Comparison of ENCODE assay signal across 18 cellular contexts in the genomic region with DNA sequence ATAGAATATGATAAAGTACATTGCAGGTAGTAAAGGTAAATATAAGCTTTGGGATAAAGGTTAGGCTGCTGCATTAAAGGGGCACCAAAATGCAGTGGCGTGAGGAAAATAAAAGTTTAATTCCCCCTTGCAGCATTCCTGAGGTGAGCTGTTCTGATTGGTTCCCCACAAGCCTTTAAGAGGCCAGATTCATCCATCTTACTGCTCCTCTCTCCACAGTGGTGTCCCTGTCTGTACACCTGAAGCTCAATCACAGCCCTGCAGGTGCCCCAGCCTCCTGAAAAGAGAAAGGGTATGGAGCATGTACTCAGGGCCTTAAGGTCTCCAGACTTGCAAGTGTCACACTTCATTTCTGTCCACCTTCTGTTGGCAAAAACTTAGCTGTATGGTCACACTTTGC. TPM values are rescaled to one million over a fixed set of nuclear protein-coding genes. Genes with fewer than 3 reads are reported as not detected.
DNase-seq lines count a peak whose midpoint lies in the region; ATAC-seq and TF ChIP-seq lines count a peak whose summit lies in the region.
"Had no signal": no experiment of that assay in that cellular context is flagged by ENCODE, and none has a peak within 500 bp of the region (broad histone marks: within the 10 kb centered on the region; RNA-seq: fewer than 3 reads in every experiment).

No MANE protein-coding gene starts in this region.

- H3K14ac ChIP-seq in mesenchymal stem cell (ENCODE audit: low read length in 2 of 2) = peak overlapping the region in 1 of 2 experiments; percentile 1

- TF ChIP-seq CTCF in PC-3 (conservative IDR thresholded peaks at IDR 0.05; ENCODE audit: low read depth, low read length) (no peak), mammary epithelial cell (conservative IDR thresholded peaks at IDR 0.05 in 1 of 2, IDR thresholded peaks at IDR 0.05 in 1 of 2; ENCODE audit: extremely low read depth in 1 of 2, insufficient read depth in 1 of 2, low read depth in 1 of 2, low read length in 2 of 2) (no peak), tibial nerve (IDR thresholded peaks at IDR 0.05) (no peak)

- H3K36me3 ChIP-seq in PC-3 (ENCODE audit: low read depth, low read length) = no peaks in the 10 kb centered on the region
- peaks cover 8% of the 10 kb centered on the region for H3K36me3 ChIP-seq in mammary epithelial cell (ENCODE audit: insufficient read depth, low read length)
- peaks cover 7 to 35% of the 10 kb centered on the region in 2 experiments for H3K36me3 ChIP-seq in mesenchymal stem cell (ENCODE audit: control insufficient read depth in 1 of 2, insufficient read depth in 2 of 2, low read depth in 1 of 2, low read length in 2 of 2)
- H3K36me3 ChIP-seq in tibial nerve = peaks cover 0 to 23% (median 0%) of the 10 kb centered on the region in 3 donors

- H3K4me1 ChIP-seq in PC-3 (ENCODE audit: insufficient read depth, low read length) (peaks cover 30% of the 10 kb centered on the region), mammary epithelial cell (ENCODE audit: insufficient read depth, low read length) (peaks cover 20% of the 10 kb centered on the region), mesenchymal stem cell (ENCODE audit: control insufficient read depth, insufficient read depth, low read depth, low read length) (peaks cover 2% of the 10 kb centered on the region), tibial nerve (peaks cover 0 to 43% (median 16%) of the 10 kb centered on the region in 4 donors)
- H3K4me1 ChIP-seq: Caco-2 had no signal

- peak overlapping the region in 1 of 2 experiments; percentile 59 for H2BK12ac ChIP-seq in mesenchymal stem cell (ENCODE audit: low read length in 2 of 2)

- no peaks in the 10 kb centered on the region for H4K20me1 ChIP-seq in PC-3 (ENCODE audit: low read length)
- H4K20me1 ChIP-seq in mammary epithelial cell (ENCODE audit: insufficient read depth, low read length) = no peaks in the 10 kb centered on the region

- H3K27ac ChIP-seq in PC-3 (ENCODE audit: low read length) (peak overlapping the region; percentile 30; the same call in 1 of the 2 replicates), mammary epithelial cell (ENCODE audit: insufficient read depth, low read depth, low read length) (no peak overlapping the region), mesenchymal stem cell (ENCODE audit: low read length, poor library complexity, severe bottlenecking) (no peak overlapping the region), tibial nerve (peak overlapping the region in 3 of 4 donors; percentile 51 to 86 (median 61))

- peak overlapping the region; percentile 53 for H2BK15ac ChIP-seq in mesenchymal stem cell (ENCODE audit: low read depth, poor library complexity, severe bottlenecking)

- 92% methylated on average over 1 of the region's 1 CpG for WGBS in mammary epithelial cell (ENCODE audit: low coverage, missing lambda C conversion rate)
- 78% methylated on average over 1 of the region's 1 CpG for WGBS in mesenchymal stem cell
- 73 to 89% methylated on average over 1 of the region's 1 CpG for WGBS in tibial nerve, 2 donors

- H3K4ac ChIP-seq in mesenchymal stem cell (ENCODE audit: low read depth in 1 of 2, low read length in 2 of 2) = peak overlapping the region in 1 of 2 experiments; percentile 49

- H3K4me2 ChIP-seq in PC-3 (ENCODE audit: low read length) = peak overlapping the region; percentile 53
- no peak overlapping the region for H3K4me2 ChIP-seq in mammary epithelial cell (ENCODE audit: insufficient read depth, low read depth, low read length)
- H3K4me2 ChIP-seq in mesenchymal stem cell (ENCODE audit: low read length, poor library complexity, severe bottlenecking) = no peak overlapping the region

- no peak overlapping the region for H2BK120ac ChIP-seq in mesenchymal stem cell (ENCODE audit: low read depth, low read length)

- no peak for TF ChIP-seq POLR2A in tibial nerve (IDR thresholded peaks at IDR 0.05)

- CTCF ChIA-PET in PC-3 (lab: Charles Lee) = no interaction called here
- CTCF ChIA-PET in mammary epithelial cell (lab: Charles Lee; ENCODE audit: low non-redundant PET) = no interaction called here

- H3K27me3 ChIP-seq in PC-3 (ENCODE audit: low read length) (no peaks in the 10 kb centered on the region), mammary epithelial cell (ENCODE audit: insufficient read depth, low read length) (no peaks in the 10 kb centered on the region), mesenchymal stem cell (ENCODE audit: control insufficient read depth in 1 of 2, insufficient read depth in 1 of 2, low read length in 2 of 2) (no peaks in the 10 kb centered on the region), tibial nerve (no peaks in the 10 kb centered on the region)

- DNase-seq in PC-3 (no peak), mammary epithelial cell (no peak), mesenchymal stem cell (no peak), tibial nerve (ENCODE audit: low spot score in 2 of 2) (no peak), cardiac septum (ENCODE audit: low spot score) (no peak), NCI-H1105 treated with DMSO at 0.1 percent for 48 hours (lab: John Stamatoyannopoulos, UW) (no peak), NCI-H2171 treated with DMSO at 0.1 percent for 48 hours (lab: John Stamatoyannopoulos, UW) (no peak)
- no peak for DNase-seq in stimulated activated naive CD4-positive, alpha-beta T cell treated with Interleukin-2 at 50 U/mL for 16 hours (lab: John Stamatoyannopoulos, UW)
- DNase-seq: activated CD8-positive, alpha-beta T cell treated with anti-CD3 and anti-CD28 coated beads, Interleukin-2, amount 10 ng/mL, durations not matched to agents 7 days and 5 days; activated naive CD8-positive, alpha-beta T cell treated with anti-CD3 and anti-CD28 coated beads, Interleukin-2, amount 10 ng/mL, durations not matched to agents 7 days and 5 days; activated T-cell treated with anti-CD3 and anti-CD28 coated beads, Interleukin-2, amount 50 U/mL, for 72 hours; Caco-2; hypothalamus; kidney glomerular epithelial cell; NCI-H187 treated with DMSO at 0.1 percent for 48 hours; retina; stimulated activated naive CD8-positive, alpha-beta T cell treated with anti-CD3 and anti-CD28 coated beads, Interleukin-15, Interleukin-2, amounts not matched to agents 100 U/mL and 50 U/mL, for 24 hours had no signal

- TF ChIP-seq EP300 in tibial nerve (IDR thresholded peaks at IDR 0.05) = no peak

- peak; percentile 53 for ATAC-seq in PC-3
- ATAC-seq: activated CD8-positive, alpha-beta T cell treated with anti-CD3 and anti-CD28 coated beads, Interleukin-2, amount 10 ng/mL, durations not matched to agents 7 days and 5 days; activated T-cell treated with anti-CD3 and anti-CD28 coated beads, Interleukin-2, amount 50 U/mL, for 72 hours; HCT116; stimulated activated naive CD8-positive, alpha-beta T cell treated with anti-CD3 and anti-CD28 coated beads, Interleukin-15, Interleukin-2, amounts not matched to agents 100 U/mL and 50 U/mL, for 24 hours had no signal

- H3K18ac ChIP-seq in mesenchymal stem cell (ENCODE audit: low read depth in 1 of 2, low read length in 2 of 2) = peak overlapping the region in 1 of 2 experiments; percentile 21

- H2BK5ac ChIP-seq in mesenchymal stem cell (ENCODE audit: low read depth, low read length, poor library complexity, severe bottlenecking) = no peak overlapping the region

- POLR2A ChIA-PET in PC-3 (lab: Charles Lee; ENCODE audit: unreplicated experiment) = no interaction called here

- intact Hi-C loops in PC-3 (cut with micrococcal nuclease) (no loop called here), mammary epithelial cell (cut with micrococcal nuclease) (no loop called here), cardiac septum (cut with DNase I) (no loop called here)

- H3K79me2 ChIP-seq in PC-3 (ENCODE audit: low read length) (no peaks in the 10 kb centered on the region), mammary epithelial cell (ENCODE audit: insufficient read depth, low read length) (no peaks in the 10 kb centered on the region)

- no peak overlapping the region for H3K23ac ChIP-seq in mesenchymal stem cell (ENCODE audit: low read length in 2 of 2)

- no peaks in the 10 kb centered on the region for H3K9me3 ChIP-seq in PC-3 (ENCODE audit: low read length)
- H3K9me3 ChIP-seq in mammary epithelial cell (replicated peaks; ENCODE audit: insufficient read depth, low read length) = no peaks in the 10 kb centered on the region
- H3K9me3 ChIP-seq in mesenchymal stem cell (ENCODE audit: control insufficient read depth, low read length) = no peaks in the 10 kb centered on the region
- H3K9me3 ChIP-seq in tibial nerve = no peaks in the 10 kb centered on the region
- H3K9me3 ChIP-seq: Caco-2 had no signal

- H4K91ac ChIP-seq in mesenchymal stem cell (ENCODE audit: low read length) = no peak overlapping the region

- no peaks in the 10 kb centered on the region for H3K9me2 ChIP-seq in PC-3 (replicated peaks; ENCODE audit: low read length)

- no peak overlapping the region for H2AK5ac ChIP-seq in mesenchymal stem cell (ENCODE audit: low read length, severe bottlenecking)

- H4K8ac ChIP-seq in mesenchymal stem cell (ENCODE audit: low read length) = no peak overlapping the region

- H3F3A ChIP-seq in PC-3 (ENCODE audit: low read length, unreplicated experiment) = no peaks in the 10 kb centered on the region

- dilution Hi-C loops in mammary epithelial cell (cut with HindIII; ENCODE audit: low sequenced_read_pairs) = no loop called here

- H3K9ac ChIP-seq in PC-3 (ENCODE audit: low read length) (no peak overlapping the region), mammary epithelial cell (ENCODE audit: insufficient read depth, low read length) (no peak overlapping the region), mesenchymal stem cell (ENCODE audit: low read length) (peak overlapping the region; percentile 90)

- H2AFZ ChIP-seq in PC-3 (ENCODE audit: low read length) (no peak overlapping the region), mammary epithelial cell (ENCODE audit: low read depth, low read length) (peak overlapping the region; percentile 38), mesenchymal stem cell (ENCODE audit: low read depth, low read length) (no peak overlapping the region)

- in situ Hi-C loops in mammary epithelial cell (cut with MboI; ENCODE audit: low sequenced_read_pairs in 2 of 2) = no loop called here

- no TSS peak for BruUV-seq in PC-3 (replicated peaks; lab: Mats Ljungman, UMichigan)
- no TSS peak for BruUV-seq in mammary epithelial cell (replicated peaks; lab: Mats Ljungman, UMichigan)

- no peak overlapping the region for H3K4me3 ChIP-seq in PC-3 (ENCODE audit: low read length)
- H3K4me3 ChIP-seq in mammary epithelial cell (replicated peaks in 1 of 3; ENCODE audit: insufficient read depth in 1 of 3, low read depth in 2 of 3, low read length in 3 of 3) = no peak overlapping the region
- H3K4me3 ChIP-seq in mesenchymal stem cell (ENCODE audit: insufficient read depth in 1 of 2, low read depth in 1 of 2, low read length in 2 of 2) = no peak overlapping the region
- no peak overlapping the region for H3K4me3 ChIP-seq in tibial nerve

- peaks cover 8% of the 10 kb centered on the region for H3K79me1 ChIP-seq in mesenchymal stem cell (replicated peaks; ENCODE audit: low read length, poor library complexity, severe bottlenecking)

RNA-seq across cellular contexts. Expression of a gene that starts 12.6 kb away (rescaled TPM):
- total RNA-seq in PC-3 (2014; rRNA removed) = 9.2 and 11.2 TPM in 2 replicates
- total RNA-seq in mammary epithelial cell = 10 to 100 TPM; 17.3 to 23.0 TPM
- polyA plus RNA-seq in mammary epithelial cell = 8.6 TPM
- 17.0 TPM for polyA minus RNA-seq in mammary epithelial cell
- 26.3 TPM for polyA plus RNA-seq in mesenchymal stem cell (2013, experiment 1 of 2)
- 26.2 TPM for polyA plus RNA-seq in mesenchymal stem cell (2013, experiment 2 of 2)
- 10 to 100 TPM in 3 of 4 donors, 1 to 10 TPM in 1; 9.0 to 18.4 (median 16.5) TPM for total RNA-seq in tibial nerve
- 22.3 TPM for total RNA-seq in cardiac septum

RNA-seq across cellular contexts. Expression of a gene that starts 23.0 kb away (rescaled TPM):
- total RNA-seq in PC-3 (2014; rRNA removed) (33.9 and 48.5 TPM in 2 replicates), mammary epithelial cell (100 to 1,000 TPM in 1 of 2 donors, 10 to 100 TPM in 1; 40.5 to 141 TPM), tibial nerve (10 to 100 TPM; 50.3 to 83.7 (median 71.7) TPM), cardiac septum (104 TPM)
- polyA plus RNA-seq in mammary epithelial cell = 113 TPM
- 17.6 TPM for polyA minus RNA-seq in mammary epithelial cell
- 252 TPM for polyA plus RNA-seq in mesenchymal stem cell (2013, experiment 1 of 2)
- 272 TPM for polyA plus RNA-seq in mesenchymal stem cell (2013, experiment 2 of 2)

RNA-seq across cellular contexts. Expression of a gene that starts 55.2 kb away (rescaled TPM):
- 6.2 and 8.5 TPM in 2 replicates for total RNA-seq in PC-3 (2014; rRNA removed)
- 10 to 100 TPM; 20.6 to 36.3 TPM for total RNA-seq in mammary epithelial cell
- polyA plus RNA-seq in mammary epithelial cell = 13.9 TPM
- polyA minus RNA-seq in mammary epithelial cell = 56.8 TPM
- polyA plus RNA-seq in mesenchymal stem cell (2013, experiment 1 of 2) = 63.1 TPM
- polyA plus RNA-seq in mesenchymal stem cell (2013, experiment 2 of 2) = 60.0 TPM
- total RNA-seq in tibial nerve = 10 to 100 TPM; 32.9 to 45.0 (median 42.5) TPM
- 8.7 TPM for total RNA-seq in cardiac septum

Comparison
In these comparisons a context has a peak if more than half of its experiments do, and no peak if none do; other contexts are left out.
1. H3K27ac ChIP-seq: peak in PC-3 (single experiment) and tibial nerve (3 of 4); none in mammary epithelial cell (single experiment) and mesenchymal stem cell (single experiment).